In the genomic region with DNA sequence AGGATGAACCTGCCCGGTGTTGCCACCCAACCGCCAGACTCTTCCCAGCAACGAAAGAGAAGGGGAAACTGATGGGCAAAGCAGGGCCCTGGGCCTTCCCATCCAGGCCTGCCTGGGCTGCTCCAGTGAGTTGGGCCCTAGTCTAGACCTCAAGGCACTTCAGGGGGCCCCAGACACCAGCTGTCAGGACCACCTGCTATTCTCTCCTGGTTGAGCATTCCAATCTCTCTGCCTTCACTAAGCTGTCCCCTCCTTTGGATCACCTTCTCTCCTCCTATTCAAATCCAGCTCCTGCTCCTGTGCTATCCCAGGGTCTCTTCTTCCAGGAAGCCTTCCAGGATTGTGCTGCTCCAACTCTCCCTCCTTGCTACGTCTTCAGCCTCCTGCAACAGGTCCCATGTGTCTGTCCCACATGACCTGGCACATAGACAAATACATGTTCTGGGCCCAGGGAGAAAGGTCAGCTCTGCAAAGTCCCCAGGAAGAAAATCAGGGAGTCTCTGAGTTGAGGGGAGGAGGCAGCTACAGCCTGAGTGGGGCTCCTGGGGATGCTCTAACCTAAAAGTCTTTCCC, we compare ENCODE assay signal across 2 cellular contexts.
TF ChIP-seq lines count a peak whose summit lies in the region.

No MANE protein-coding gene starts in this region.

TF ChIP-seq in HCT116, 20 proteins besides CTCF, POLR2A, EP300 and RAD21:
- TF ChIP-seq EGR1 (IDR thresholded peaks at IDR 0.05; ENCODE audit: low read depth) = no peak
- no peak for TF ChIP-seq SP1 (IDR thresholded peaks at IDR 0.05; ENCODE audit: low read depth)
- TF ChIP-seq TCF7L2 (IDR thresholded peaks at IDR 0.05; ENCODE audit: borderline replicate concordance, extremely low read depth, insufficient read depth, insufficient read length) = no peak
- no peak for TF ChIP-seq ELF1 (IDR thresholded peaks at IDR 0.05; ENCODE audit: borderline replicate concordance, low read depth)
- TF ChIP-seq CEBPB (IDR thresholded peaks at IDR 0.05; ENCODE audit: low read depth) = no peak
- no peak for TF ChIP-seq EZH2phosphoT487 (IDR thresholded peaks at IDR 0.05; ENCODE audit: borderline replicate concordance)
- TF ChIP-seq, protein P1, sequence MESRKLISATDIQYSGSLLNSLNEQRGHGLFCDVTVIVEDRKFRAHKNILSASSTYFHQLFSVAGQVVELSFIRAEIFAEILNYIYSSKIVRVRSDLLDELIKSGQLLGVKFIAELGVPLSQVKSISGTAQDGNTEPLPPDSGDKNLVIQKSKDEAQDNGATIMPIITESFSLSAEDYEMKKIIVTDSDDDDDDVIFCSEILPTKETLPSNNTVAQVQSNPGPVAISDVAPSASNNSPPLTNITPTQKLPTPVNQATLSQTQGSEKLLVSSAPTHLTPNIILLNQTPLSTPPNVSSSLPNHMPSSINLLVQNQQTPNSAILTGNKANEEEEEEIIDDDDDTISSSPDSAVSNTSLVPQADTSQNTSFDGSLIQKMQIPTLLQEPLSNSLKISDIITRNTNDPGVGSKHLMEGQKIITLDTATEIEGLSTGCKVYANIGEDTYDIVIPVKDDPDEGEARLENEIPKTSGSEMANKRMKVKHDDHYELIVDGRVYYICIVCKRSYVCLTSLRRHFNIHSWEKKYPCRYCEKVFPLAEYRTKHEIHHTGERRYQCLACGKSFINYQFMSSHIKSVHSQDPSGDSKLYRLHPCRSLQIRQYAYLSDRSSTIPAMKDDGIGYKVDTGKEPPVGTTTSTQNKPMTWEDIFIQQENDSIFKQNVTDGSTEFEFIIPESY (IDR thresholded peaks at IDR 0.05; ENCODE audit: extremely low read depth, insufficient replicate concordance, low read length) = no peak
- no peak for TF ChIP-seq POLR2AphosphoS5 (IDR thresholded peaks at IDR 0.05; ENCODE audit: low read depth, low read length)
TF ChIP-seq in HCT116: peak in this region for 0.

TF ChIP-seq in GM12878, 131 proteins besides CTCF, POLR2A, EP300 and RAD21:
- TF ChIP-seq, protein P2, sequence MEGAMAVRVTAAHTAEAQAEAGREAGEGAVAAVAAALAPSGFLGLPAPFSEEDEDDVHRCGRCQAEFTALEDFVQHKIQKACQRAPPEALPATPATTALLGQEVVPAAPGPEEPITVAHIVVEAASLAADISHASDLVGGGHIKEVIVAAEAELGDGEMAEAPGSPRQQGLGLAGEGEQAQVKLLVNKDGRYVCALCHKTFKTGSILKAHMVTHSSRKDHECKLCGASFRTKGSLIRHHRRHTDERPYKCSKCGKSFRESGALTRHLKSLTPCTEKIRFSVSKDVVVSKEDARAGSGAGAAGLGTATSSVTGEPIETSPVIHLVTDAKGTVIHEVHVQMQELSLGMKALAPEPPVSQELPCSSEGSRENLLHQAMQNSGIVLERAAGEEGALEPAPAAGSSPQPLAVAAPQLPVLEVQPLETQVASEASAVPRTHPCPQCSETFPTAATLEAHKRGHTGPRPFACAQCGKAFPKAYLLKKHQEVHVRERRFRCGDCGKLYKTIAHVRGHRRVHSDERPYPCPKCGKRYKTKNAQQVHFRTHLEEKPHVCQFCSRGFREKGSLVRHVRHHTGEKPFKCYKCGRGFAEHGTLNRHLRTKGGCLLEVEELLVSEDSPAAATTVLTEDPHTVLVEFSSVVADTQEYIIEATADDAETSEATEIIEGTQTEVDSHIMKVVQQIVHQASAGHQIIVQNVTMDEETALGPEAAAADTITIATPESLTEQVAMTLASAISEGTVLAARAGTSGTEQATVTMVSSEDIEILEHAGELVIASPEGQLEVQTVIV (IDR thresholded peaks at IDR 0.05; ENCODE audit: borderline replicate concordance, partially characterized antibody) = no peak
- no peak for TF ChIP-seq EGR1 (IDR thresholded peaks at IDR 0.05; ENCODE audit: borderline replicate concordance in 1 of 2, low read depth in 2 of 2, low read length in 2 of 2)
- no peak for TF ChIP-seq POLR2AphosphoS2 (IDR thresholded peaks at IDR 0.05; ENCODE audit: low read depth, low read length)
- no peak for TF ChIP-seq PAX5 (IDR thresholded peaks at IDR 0.05; ENCODE audit: borderline replicate concordance, low read depth, low read length)
- no peak for TF ChIP-seq ETV6 (conservative IDR thresholded peaks at IDR 0.05 in 1 of 2, IDR thresholded peaks at IDR 0.05 in 1 of 2; ENCODE audit: borderline replicate concordance in 1 of 2, low read depth in 1 of 2)
- TF ChIP-seq, protein P3, sequence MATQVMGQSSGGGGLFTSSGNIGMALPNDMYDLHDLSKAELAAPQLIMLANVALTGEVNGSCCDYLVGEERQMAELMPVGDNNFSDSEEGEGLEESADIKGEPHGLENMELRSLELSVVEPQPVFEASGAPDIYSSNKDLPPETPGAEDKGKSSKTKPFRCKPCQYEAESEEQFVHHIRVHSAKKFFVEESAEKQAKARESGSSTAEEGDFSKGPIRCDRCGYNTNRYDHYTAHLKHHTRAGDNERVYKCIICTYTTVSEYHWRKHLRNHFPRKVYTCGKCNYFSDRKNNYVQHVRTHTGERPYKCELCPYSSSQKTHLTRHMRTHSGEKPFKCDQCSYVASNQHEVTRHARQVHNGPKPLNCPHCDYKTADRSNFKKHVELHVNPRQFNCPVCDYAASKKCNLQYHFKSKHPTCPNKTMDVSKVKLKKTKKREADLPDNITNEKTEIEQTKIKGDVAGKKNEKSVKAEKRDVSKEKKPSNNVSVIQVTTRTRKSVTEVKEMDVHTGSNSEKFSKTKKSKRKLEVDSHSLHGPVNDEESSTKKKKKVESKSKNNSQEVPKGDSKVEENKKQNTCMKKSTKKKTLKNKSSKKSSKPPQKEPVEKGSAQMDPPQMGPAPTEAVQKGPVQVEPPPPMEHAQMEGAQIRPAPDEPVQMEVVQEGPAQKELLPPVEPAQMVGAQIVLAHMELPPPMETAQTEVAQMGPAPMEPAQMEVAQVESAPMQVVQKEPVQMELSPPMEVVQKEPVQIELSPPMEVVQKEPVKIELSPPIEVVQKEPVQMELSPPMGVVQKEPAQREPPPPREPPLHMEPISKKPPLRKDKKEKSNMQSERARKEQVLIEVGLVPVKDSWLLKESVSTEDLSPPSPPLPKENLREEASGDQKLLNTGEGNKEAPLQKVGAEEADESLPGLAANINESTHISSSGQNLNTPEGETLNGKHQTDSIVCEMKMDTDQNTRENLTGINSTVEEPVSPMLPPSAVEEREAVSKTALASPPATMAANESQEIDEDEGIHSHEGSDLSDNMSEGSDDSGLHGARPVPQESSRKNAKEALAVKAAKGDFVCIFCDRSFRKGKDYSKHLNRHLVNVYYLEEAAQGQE (IDR thresholded peaks at IDR 0.05; ENCODE audit: low read depth, low read length) = no peak
- TF ChIP-seq EZH2 (IDR thresholded peaks at IDR 0.05; ENCODE audit: borderline replicate concordance, control insufficient read depth, low read depth, low read length) = no peak
- TF ChIP-seq SIX5 (IDR thresholded peaks at IDR 0.05; ENCODE audit: low read depth, low read length, severe bottlenecking) = no peak
